In genomic region chr9:34536685-34537084, GRCh38 we compare ENCODE assay signal across 28 cellular contexts. TPM values are rescaled to one million over a fixed set of nuclear protein-coding genes. Genes with fewer than 3 reads are reported as not detected.
"Had no signal": no experiment of that assay in that cellular context is flagged by ENCODE, and none has a peak within 500 bp of the region (broad histone marks: within the 10 kb centered on the region; RNA-seq: fewer than 3 reads in every experiment).

No MANE protein-coding gene starts in this region.

- H3K9me3 ChIP-seq: adrenal gland had no signal

- H3K4me3 ChIP-seq: adrenal gland, breast epithelium, Peyer's patch had no signal

- ATAC-seq: activated CD4-positive, CD25-positive, alpha-beta regulatory T cell treated with anti-CD3 and anti-CD28 coated beads, Interleukin-2, amount 50 U/mL, for 24 hours; activated CD8-positive, alpha-beta T cell treated with anti-CD3 and anti-CD28 coated beads for 36 hours; activated T-helper 17 cell treated with anti-CD3 and anti-CD28 coated beads, Interleukin-2, amount 50 U/mL, for 72 hours had no signal

- DNase-seq: activated CD4-positive, alpha-beta T cell treated with anti-CD3 and anti-CD28 coated beads for 4 hours; activated CD8-positive, alpha-beta T cell treated with anti-CD3 and anti-CD28 coated beads for 36 hours; activated naive CD4-positive, alpha-beta T cell treated with anti-CD3 and anti-CD28 coated beads, Interleukin-2, amount 50 U/mL, for 16 hours; activated naive CD8-positive, alpha-beta T cell treated with anti-CD3 and anti-CD28 coated beads, Interleukin-2, amount 10 ng/mL, durations not matched to agents 7 days and 5 days; activated T-cell treated with anti-CD3 and anti-CD28 coated beads, Interleukin-2, amount 50 U/mL, for 48 hours; anterior cingulate cortex; caudate nucleus; NCI-H1092; NCI-H1417; NCI-H1930; NCI-H2107; NCI-H2171 treated with DMSO at 0.1 percent for 48 hours; NCI-H226; NCI-H526; NCI-H774; NK-92 treated with Interleukin-12 subunit alpha and Interleukin-12 subunit beta, amount 100 ng/mL, for 24 hours; OCI-M1; Peyer's patch; SHP77 treated with DMSO at 0.1 percent for 48 hours had no signal

- H3K36me3 Mint-ChIP-seq: activated naive CD8-positive, alpha-beta T cell treated with anti-CD3 and anti-CD28 coated beads, Interleukin-2, amount 10 ng/mL, durations not matched to agents 7 days and 5 days had no signal

- H3K9me3 Mint-ChIP-seq: activated CD8-positive, alpha-beta T cell treated with anti-CD3 and anti-CD28 coated beads for 36 hours; activated naive CD8-positive, alpha-beta T cell treated with anti-CD3 and anti-CD28 coated beads, Interleukin-2, amount 10 ng/mL, durations not matched to agents 7 days and 5 days; activated T-helper 17 cell treated with anti-CD3 and anti-CD28 coated beads, Interleukin-2, amount 50 U/mL, for 72 hours; T-helper 1 cell treated with Interleukin-12 subunit alpha and Interleukin-12 subunit beta and Interleukin-4 antibody, amounts not matched to agents 30 μg/mL and 1 μg/mL, for 36 hours had no signal

- H3K27me3 ChIP-seq: adrenal gland, breast epithelium, Peyer's patch had no signal

- H3K27ac ChIP-seq: adrenal gland, breast epithelium, KMS-11, Peyer's patch, RWPE1 had no signal

- H3K4me1 Mint-ChIP-seq: activated naive CD8-positive, alpha-beta T cell treated with anti-CD3 and anti-CD28 coated beads, Interleukin-2, amount 10 ng/mL, durations not matched to agents 7 days and 5 days; activated T-helper 17 cell treated with anti-CD3 and anti-CD28 coated beads, Interleukin-2, amount 50 U/mL, for 72 hours had no signal

- H3K27ac Mint-ChIP-seq: activated CD8-positive, alpha-beta T cell treated with anti-CD3 and anti-CD28 coated beads for 36 hours; activated naive CD8-positive, alpha-beta T cell treated with anti-CD3 and anti-CD28 coated beads, Interleukin-2, amount 10 ng/mL, durations not matched to agents 7 days and 5 days; activated T-helper 17 cell treated with anti-CD3 and anti-CD28 coated beads, Interleukin-2, amount 50 U/mL, for 72 hours; T-helper 1 cell treated with Interleukin-12 subunit alpha and Interleukin-12 subunit beta and Interleukin-4 antibody, amounts not matched to agents 30 μg/mL and 1 μg/mL, for 36 hours had no signal

- H3K4me1 ChIP-seq: adrenal gland, breast epithelium, Peyer's patch had no signal

- H3K36me3 ChIP-seq: adrenal gland, breast epithelium, Peyer's patch had no signal

- H3K4me2 ChIP-seq: KMS-11 had no signal

- H3K4me3 Mint-ChIP-seq: activated CD8-positive, alpha-beta T cell treated with anti-CD3 and anti-CD28 coated beads for 36 hours; activated naive CD8-positive, alpha-beta T cell treated with anti-CD3 and anti-CD28 coated beads, Interleukin-2, amount 10 ng/mL, durations not matched to agents 7 days and 5 days; activated T-helper 17 cell treated with anti-CD3 and anti-CD28 coated beads, Interleukin-2, amount 50 U/mL, for 72 hours; T-helper 1 cell treated with Interleukin-12 subunit alpha and Interleukin-12 subunit beta and Interleukin-4 antibody, amounts not matched to agents 30 μg/mL and 1 μg/mL, for 36 hours had no signal

RNA-seq across cellular contexts. Expression of gene ENHO, which starts 13.9 kb away (rescaled TPM):
- total RNA-seq: activated CD8-positive, alpha-beta T cell treated with anti-CD3 and anti-CD28 coated beads for 36 hours; activated naive CD8-positive, alpha-beta T cell treated with anti-CD3 and anti-CD28 coated beads, Interleukin-2, amount 10 ng/mL, durations not matched to agents 7 days and 5 days; activated T-helper 17 cell treated with anti-CD3 and anti-CD28 coated beads, Interleukin-2, amount 50 U/mL, for 72 hours; MCF 10A; NCI-H460 had no signal

RNA-seq across cellular contexts. Expression of gene CNTFR, which starts 52.8 kb away (rescaled TPM):
- total RNA-seq: activated CD8-positive, alpha-beta T cell treated with anti-CD3 and anti-CD28 coated beads for 36 hours; activated naive CD8-positive, alpha-beta T cell treated with anti-CD3 and anti-CD28 coated beads, Interleukin-2, amount 10 ng/mL, durations not matched to agents 7 days and 5 days; activated T-helper 17 cell treated with anti-CD3 and anti-CD28 coated beads, Interleukin-2, amount 50 U/mL, for 72 hours; MCF 10A; NCI-H460 had no signal
